Comparison of ENCODE assay signal across 8 cellular contexts in genomic region chr4:70688795-70689231, GRCh38. TPM values are rescaled to one million over a fixed set of nuclear protein-coding genes. Genes with fewer than 3 reads are reported as not detected.
DNase-seq lines count a peak whose midpoint lies in the region; ATAC-seq and TF ChIP-seq lines count a peak whose summit lies in the region.

No MANE protein-coding gene starts in this region.

- H3K4me3 Mint-ChIP-seq in H9, result peak overlapping the region; percentile 96 to 100
- peak overlapping the region; percentile 99 for H3K4me3 Mint-ChIP-seq in T-helper 17 cell

- peaks cover 15% of the 10 kb centered on the region for H3K23me2 ChIP-seq in H9 (ENCODE audit: insufficient read length, low read depth, low read length, poor library complexity, severe bottlenecking)

- H3T11ph ChIP-seq in H9 (ENCODE audit: low read length), result no peak overlapping the region

- H3K27me3 ChIP-seq in BJ (ENCODE audit: control insufficient read depth, insufficient read depth, low read length) (no peaks in the 10 kb centered on the region), H9 (ENCODE audit: insufficient read depth, low read length) (no peaks in the 10 kb centered on the region), esophagus (ENCODE audit: control insufficient read depth in 1 of 2, insufficient read depth in 2 of 2, low read length in 2 of 2) (no peaks in the 10 kb centered on the region), neuronal stem cell (ENCODE audit: control insufficient read depth in 3 of 3, insufficient read depth in 3 of 3, low read depth in 1 of 3, low read length in 3 of 3) (no peaks in the 10 kb centered on the region)

- no CpG with 5 or more reads among the region's 19 CpGs for WGBS in H9 (ENCODE audit: extremely low coverage, insufficient read length, low lambda C conversion rate)
- 1 to 2% methylated on average over 19 of the region's 19 CpGs for WGBS in esophagus, 2 donors
- no CpG with 5 or more reads among the region's 19 CpGs for WGBS in neuronal stem cell (ENCODE audit: extremely low coverage in 2 of 2, insufficient read length in 2 of 2, insufficient replicate concordance in 1 of 2), 2 donors

- H3K9me3 ChIP-seq in H9 (ENCODE audit: control insufficient read depth, low read depth, low read length) (no peaks in the 10 kb centered on the region), T-helper 17 cell (ENCODE audit: control insufficient read depth, low read length, poor library complexity, severe bottlenecking) (no peaks in the 10 kb centered on the region), esophagus (ENCODE audit: control insufficient read depth in 2 of 2, insufficient read depth in 1 of 2, low read depth in 1 of 2, low read length in 1 of 2) (no peaks in the 10 kb centered on the region), neuronal stem cell (replicated peaks in 1 of 2; ENCODE audit: control insufficient read depth in 2 of 2, insufficient read depth in 1 of 2, low read depth in 1 of 2, low read length in 2 of 2) (peaks cover 0 to 2% of the 10 kb centered on the region in 2 donors)

- POLR2A ChIA-PET in BJ (lab: Charles Lee), result interaction anchor here (0.6 kb wide), 1 partner anchor 40 kb away, joined by 15 read pairs; no protein-coding TSS in a partner anchor

- H3K4me1 Mint-ChIP-seq in H9 (peaks cover 21 to 28% of the 10 kb centered on the region in 2 experiments), T-helper 17 cell (peaks cover 31% of the 10 kb centered on the region)

- H2AK5ac ChIP-seq in H9 (ENCODE audit: insufficient read length, low read length), result no peak overlapping the region
- H2AK5ac ChIP-seq in neuronal stem cell (ENCODE audit: low read depth, low read length), result peak overlapping the region; percentile 64

- peak overlapping the region; percentile 95 for H3K9ac ChIP-seq in H9 (ENCODE audit: extremely low read depth, insufficient read length, low read length)
- H3K9ac ChIP-seq in neuronal stem cell (ENCODE audit: low read depth, low read length, poor library complexity), result peak overlapping the region; percentile 98

- TF ChIP-seq CTCF in BJ (IDR thresholded peaks at IDR 0.05; ENCODE audit: insufficient read depth, low read depth, low read length) (no peak), H9 (conservative IDR thresholded peaks at IDR 0.05) (no peak)

- no peak overlapping the region for H2BK12ac ChIP-seq in H9 (ENCODE audit: insufficient read length, low read depth, low read length)
- H2BK12ac ChIP-seq in neuronal stem cell (ENCODE audit: low read length), result peak overlapping the region; percentile 7

- H3K79me1 ChIP-seq in H9 (ENCODE audit: insufficient read depth, low read depth, low read length, poor library complexity, severe bottlenecking) (no peaks in the 10 kb centered on the region), neuronal stem cell (ENCODE audit: low read depth, low read length) (peaks cover 4% of the 10 kb centered on the region)

- peaks cover 14% of the 10 kb centered on the region for H3K79me2 ChIP-seq in H9 (ENCODE audit: insufficient read depth, low read length)

- peaks cover 5% of the 10 kb centered on the region for H3K4me1 ChIP-seq in H9 (ENCODE audit: insufficient read depth, low read length)
- H3K4me1 ChIP-seq in esophagus (ENCODE audit: control insufficient read depth in 2 of 2, insufficient read depth in 2 of 2, low read length in 1 of 2), result peaks cover 0 to 5% of the 10 kb centered on the region in 2 donors
- peaks cover 3 to 12% of the 10 kb centered on the region in 2 donors for H3K4me1 ChIP-seq in neuronal stem cell (ENCODE audit: control insufficient read depth in 2 of 2, insufficient read depth in 1 of 2, low read depth in 1 of 2, low read length in 2 of 2)

- H3K4ac ChIP-seq in H9 (ENCODE audit: low read depth, low read length) (no peak overlapping the region; the same call in 1 of the 2 replicates), neuronal stem cell (ENCODE audit: low read length) (no peak overlapping the region)

- H2AFZ ChIP-seq in H9 (ENCODE audit: low read length) (no peak overlapping the region), neuronal stem cell (ENCODE audit: low read length) (peak overlapping the region; percentile 94)

- H3K23ac ChIP-seq in H9 (ENCODE audit: insufficient read length, low read depth, low read length) (no peak overlapping the region), neuronal stem cell (ENCODE audit: low read depth, low read length, poor library complexity) (peak overlapping the region; percentile 87)

- H3K4me3 ChIP-seq in BJ (ENCODE audit: low read depth, low read length) (peak overlapping the region; percentile 86), esophagus (ENCODE audit: low read depth in 1 of 2, low read length in 2 of 2) (peak overlapping the region; percentile 91 to 99), neuronal stem cell (ENCODE audit: low read length in 2 of 2) (peak overlapping the region; percentile 89 to 97)

- H3K14ac ChIP-seq in H9 (ENCODE audit: insufficient read depth, low read length) (peak overlapping the region; percentile 75), neuronal stem cell (ENCODE audit: low read length) (peak overlapping the region; percentile 25)

- peak overlapping the region; percentile 84 for H3K18ac ChIP-seq in H9 (ENCODE audit: insufficient read length, low read depth, low read length)
- peak overlapping the region; percentile 98 for H3K18ac ChIP-seq in neuronal stem cell (ENCODE audit: low read length)

- H3K36me3 Mint-ChIP-seq in H9 (ENCODE audit: insufficient read depth in 1 of 3, low read depth in 3 of 3) (peaks cover 8 to 31% (median 26%) of the 10 kb centered on the region in 3 experiments; a peak in 6 of 7 replicates), T-helper 17 cell (ENCODE audit: low read depth) (peaks cover 6% of the 10 kb centered on the region)

- H3K4me2 ChIP-seq in H9 (ENCODE audit: insufficient read depth, insufficient read length, low read length) (peak overlapping the region; percentile 97), neuronal stem cell (ENCODE audit: insufficient read depth, low read length, poor library complexity, severe bottlenecking) (peak overlapping the region; percentile 75)

- H3K27ac Mint-ChIP-seq in H9 (peak overlapping the region; percentile 98 to 100 (median 99)), T-helper 17 cell (peak overlapping the region; percentile 99)

- H2BK5ac ChIP-seq in H9 (ENCODE audit: insufficient read length, low read length) (peak overlapping the region; percentile 10), neuronal stem cell (ENCODE audit: low read length) (peak overlapping the region; percentile 30)

- H2BK120ac ChIP-seq in H9 (ENCODE audit: low read depth, low read length, poor library complexity, severe bottlenecking), result no peak overlapping the region
- no peak overlapping the region for H2BK120ac ChIP-seq in neuronal stem cell (ENCODE audit: low read depth, low read length)

- peak overlapping the region; percentile 63 for H3K27ac ChIP-seq in H9 (ENCODE audit: insufficient read length, low read depth, low read length)
- peak overlapping the region; percentile 95 to 99 for H3K27ac ChIP-seq in esophagus (ENCODE audit: low read depth in 2 of 2, low read length in 1 of 2)
- peak overlapping the region; percentile 86 for H3K27ac ChIP-seq in neuronal stem cell (replicated peaks; ENCODE audit: low read length)

- H3K36me3 ChIP-seq in BJ (ENCODE audit: control insufficient read depth, insufficient read depth, low read length) (no peaks in the 10 kb centered on the region), esophagus (ENCODE audit: control insufficient read depth in 2 of 2, insufficient read depth in 2 of 2, low read length in 1 of 2) (no peaks in the 10 kb centered on the region), neuronal stem cell (replicated peaks in 1 of 2; ENCODE audit: control insufficient read depth in 2 of 2, insufficient read depth in 2 of 2, low read length in 2 of 2) (peaks cover 4 to 44% of the 10 kb centered on the region in 2 donors)

- DNase-seq in BJ (ENCODE audit: low read depth) (no peak), H9 (no peak), T-helper 17 cell (no peak), neuronal stem cell (ENCODE audit: low spot score) (no peak), epidermal melanocyte (ENCODE audit: insufficient read length, low spot score) (no peak), midbrain (lab: John Stamatoyannopoulos, UW) (no peak), occipital lobe (lab: John Stamatoyannopoulos, UW) (no peak)

- no peaks in the 10 kb centered on the region; a peak in 1 of 5 replicates for H3K9me3 Mint-ChIP-seq in H9

- no peak overlapping the region for H2BK15ac ChIP-seq in H9 (ENCODE audit: low read depth, low read length)
- peak overlapping the region; percentile 85 for H2BK15ac ChIP-seq in neuronal stem cell (ENCODE audit: low read length)

- H4K20me1 ChIP-seq in H9 (ENCODE audit: control insufficient read depth, insufficient read depth, insufficient read length), result no peaks in the 10 kb centered on the region

- H4K91ac ChIP-seq in H9 (ENCODE audit: insufficient read length, low read depth, low read length) (no peak overlapping the region), neuronal stem cell (ENCODE audit: low read depth, low read length, poor library complexity) (peak overlapping the region; percentile 61)

- peak overlapping the region; percentile 25 for H4K8ac ChIP-seq in H9 (replicated peaks; ENCODE audit: insufficient read length, low read depth, low read length)
- peak overlapping the region; percentile 98 for H4K8ac ChIP-seq in neuronal stem cell (ENCODE audit: low read depth, low read length)

- H3K27me3 Mint-ChIP-seq in H9 (ENCODE audit: low read depth) (peaks cover 2% of the 10 kb centered on the region; the same call in 1 of the 2 replicates), T-helper 17 cell (no peaks in the 10 kb centered on the region)

- ATAC-seq in T-helper 17 cell, result peak; percentile 6

- peak overlapping the region; percentile 80 for H4K5ac ChIP-seq in H9 (ENCODE audit: insufficient read length, low read depth, low read length)

- H2BK20ac ChIP-seq in H9 (ENCODE audit: low read depth, low read length, poor library complexity, severe bottlenecking), result no peak overlapping the region

- CTCF ChIA-PET in BJ (lab: Yijun Ruan, JAX), result interaction anchor here (0.6 to 2.9 kb wide), 12 partner anchors 8 to 149 kb away, joined by 3 to 13 read pairs (median 3); partner anchors contain the start of gene JCHAIN

- H3K56ac ChIP-seq in H9 (ENCODE audit: insufficient read length, low read depth, low read length), result peak overlapping the region; percentile 30

RNA-seq across cellular contexts. Expression of gene UTP3, which starts 0.5 kb away (rescaled TPM):
- 10.4 and 16.8 TPM in 2 replicates for polyA plus RNA-seq in BJ (2011; rRNA removed)
- 3.9 and 5.5 TPM in 2 replicates for polyA minus RNA-seq in BJ (2011; rRNA and poly(A)+ RNA removed)
- 49.3 and 51.9 TPM in 2 replicates for total RNA-seq in H9 (2021)
- 10 to 100 TPM; 16.8 to 18.1 TPM for total RNA-seq in T-helper 17 cell
- 10 to 100 TPM; 19.9 to 24.2 TPM for polyA plus RNA-seq in esophagus
- 29.3 TPM for polyA plus RNA-seq in neuronal stem cell (2013, experiment 1 of 2)
- polyA plus RNA-seq in neuronal stem cell (2013, experiment 2 of 2), result 29.9 TPM
- total RNA-seq in occipital lobe, result 15.0 TPM

RNA-seq across cellular contexts. Expression of gene JCHAIN, which starts 22.5 kb away (rescaled TPM):
- 8.5 and 14.9 TPM in 2 replicates for polyA plus RNA-seq in BJ (2011; rRNA removed)
- 0.67 and 2.2 TPM in 2 replicates for polyA minus RNA-seq in BJ (2011; rRNA and poly(A)+ RNA removed)
- total RNA-seq in H9 (2021), result not detected in 2 replicates
- 1 to 10 TPM in 1 of 2 donors, not detected in 1; 2.8 TPM for total RNA-seq in T-helper 17 cell
- polyA plus RNA-seq in esophagus, result 1 to 10 TPM; 4.2 to 5.4 TPM
- polyA plus RNA-seq in neuronal stem cell (2013, experiment 1 of 2), result 0.03 TPM
- polyA plus RNA-seq in neuronal stem cell (2013, experiment 2 of 2), result not detected
- total RNA-seq in occipital lobe, result not detected

RNA-seq across cellular contexts. Expression of gene RUFY3, which starts 33.0 kb away (rescaled TPM):
- polyA plus RNA-seq in BJ (2011; rRNA removed) (22.8 and 32.6 TPM in 2 replicates), esophagus (10 to 100 TPM; 19.4 to 25.1 TPM)
- 13.4 and 14.5 TPM in 2 replicates for polyA minus RNA-seq in BJ (2011; rRNA and poly(A)+ RNA removed)
- total RNA-seq in H9 (2021) (41.7 and 48.0 TPM in 2 replicates), T-helper 17 cell (10 to 100 TPM; 32.8 to 33.0 TPM), occipital lobe (582 TPM)
- 42.1 TPM for polyA plus RNA-seq in neuronal stem cell (2013, experiment 1 of 2)
- polyA plus RNA-seq in neuronal stem cell (2013, experiment 2 of 2), result 41.9 TPM

Comparison
In these comparisons a context has a peak if more than half of its experiments do, and no peak if none do; other contexts are left out.
1. RNA of gene RUFY3, which starts 33.0 kb away (total RNA-seq): 582 TPM in occipital lobe (single experiment); 41.7 to 48.0 TPM in H9 and 32.8 to 33.0 TPM in T-helper 17 cell; every median in the first group is over 10 times any median in the second.
2. Peak in every context shown above with its lines, with median percentiles within 50 percentile points of each other: H3K4me3 ChIP-seq and H3K27ac ChIP-seq.